In the genomic region with DNA sequence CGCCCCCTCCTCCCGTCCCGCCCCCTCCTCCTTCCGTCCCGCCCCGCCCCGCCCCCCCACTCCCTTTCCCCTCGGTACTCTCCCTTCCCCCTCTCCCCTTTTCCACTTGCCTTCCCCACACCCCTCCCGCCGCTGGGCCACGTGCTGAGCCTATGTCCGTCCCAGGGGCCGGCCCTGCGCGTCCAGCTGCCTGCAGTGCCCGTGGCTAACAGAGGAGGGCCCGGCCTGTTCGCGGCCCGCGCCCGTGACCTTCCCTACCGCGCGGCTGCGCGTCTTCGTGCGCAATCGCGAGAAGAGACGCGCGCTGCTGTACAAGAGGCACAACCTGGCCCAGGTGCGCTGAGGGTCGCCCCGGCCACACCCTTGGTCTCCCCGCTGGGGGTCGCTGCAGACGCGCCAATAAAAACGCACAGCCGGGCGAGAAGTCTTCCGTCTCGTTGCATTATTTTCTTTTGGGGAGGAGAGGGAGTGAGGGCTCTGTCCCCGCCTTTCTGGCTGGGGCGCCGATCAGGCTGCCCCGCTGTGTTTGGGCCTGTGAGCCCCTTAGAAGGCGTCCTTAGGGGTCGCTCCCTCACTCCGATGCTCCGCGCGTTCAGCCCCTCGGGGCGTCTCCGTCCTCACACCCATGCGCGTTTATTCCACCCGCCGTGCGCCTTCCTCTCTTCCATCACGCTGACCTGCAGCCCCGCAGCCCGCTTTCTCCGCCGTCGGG, we compare ENCODE assay signal across 8 cellular contexts. TPM values are rescaled to one million over a fixed set of nuclear protein-coding genes. Genes with fewer than 3 reads are reported as not detected.
DNase-seq lines count a peak whose midpoint lies in the region; ATAC-seq and TF ChIP-seq lines count a peak whose summit lies in the region.

No MANE protein-coding gene starts in this region.

- H3K36me3 ChIP-seq in ectodermal cell (ENCODE audit: control insufficient read depth, insufficient read depth, low read length) (no peaks in the 10 kb centered on the region), lower lobe of right lung (no peaks in the 10 kb centered on the region)

- peak; percentile 15 for TF ChIP-seq CTCF in GM10248 (IDR thresholded peaks at IDR 0.05; ENCODE audit: control extremely low read depth, extremely low read depth, low read depth, missing control alignments)
- peak; percentile 49 for TF ChIP-seq CTCF in lower lobe of right lung (IDR thresholded peaks at IDR 0.05)

- DNase-seq in GM10248 (ENCODE audit: extremely low spot score) = no peak
- peak; percentile 89 for DNase-seq in NCI-H2171 treated with DMSO at 0.1 percent for 48 hours (lab: John Stamatoyannopoulos, UW)
- peak; percentile 68 to 74 for DNase-seq in activated CD4-positive, alpha-beta T cell treated with anti-CD3 and anti-CD28 coated beads, Interleukin-2, amount 50 U/mL, for 48 hours
- DNase-seq in lower lobe of right lung = peak; percentile 83
- DNase-seq in stimulated activated CD4-positive, alpha-beta T cell treated with anti-CD3 and anti-CD28 coated beads, Interleukin-4, amount 100 ng/mL, for 48 hours (ENCODE audit: low read depth in 2 of 2) = peak; percentile 51 to 59

- H3K4me3 ChIP-seq in ectodermal cell (ENCODE audit: insufficient read depth, low read depth, low read length) (peak overlapping the region; percentile 50), lower lobe of right lung (peak overlapping the region; percentile 56)

- intact Hi-C loops in lower lobe of right lung (cut with DNase I) = no loop called here

- H3K27me3 ChIP-seq in ectodermal cell (ENCODE audit: control insufficient read depth, insufficient read depth, low read length, poor library complexity, severe bottlenecking) = peaks cover 37% of the 10 kb centered on the region
- peaks cover 7% of the 10 kb centered on the region for H3K27me3 ChIP-seq in lower lobe of right lung (ENCODE audit: low read depth)

- H3K27ac ChIP-seq in ectodermal cell (ENCODE audit: insufficient read depth, low read depth, low read length, poor library complexity, severe bottlenecking) (no peak overlapping the region), lower lobe of right lung (peak overlapping the region; percentile 37)

- CTCF ChIA-PET in GM10248 (lab: Yijun Ruan, JAX) = interaction anchor here (1.1 to 1.2 kb wide), 2 partner anchors 14 to 122 kb away, joined by 3 read pairs; no protein-coding TSS in a partner anchor

- 1% methylated on average over 62 to 63 of the region's 70 CpGs for WGBS in ectodermal cell, 2 experiments

- H3K9me3 ChIP-seq in ectodermal cell (ENCODE audit: control insufficient read depth, low read length) = no peaks in the 10 kb centered on the region
- H3K9me3 ChIP-seq in lower lobe of right lung = no peaks in the 10 kb centered on the region

- POLR2A ChIA-PET in GM10248 (lab: Yijun Ruan, JAX) = interaction anchor here (0.5 kb wide), 1 partner anchor 28 kb away, joined by 7 read pairs; no protein-coding TSS in a partner anchor

- H3K4me1 ChIP-seq in ectodermal cell (ENCODE audit: control insufficient read depth, insufficient read depth, low read length) (peaks cover 8% of the 10 kb centered on the region), lower lobe of right lung (peaks cover 11% of the 10 kb centered on the region)

- ATAC-seq in lower lobe of right lung = peak; percentile 85 to 91
- ATAC-seq in HG02852 (IDR thresholded peaks at IDR 0.05; ENCODE audit: unreplicated experiment) = no peak
- no peak for ATAC-seq in HG03097 (IDR thresholded peaks at IDR 0.05; ENCODE audit: low FRiP score, unreplicated experiment)

RNA-seq across cellular contexts. Expression of gene TRIM11, which starts 28.0 kb away (rescaled TPM):
- 22.3 TPM for polyA plus RNA-seq in ectodermal cell (2013, experiment 1 of 4)
- 23.9 TPM for polyA plus RNA-seq in ectodermal cell (2013, experiment 2 of 4)
- polyA plus RNA-seq in ectodermal cell (2013, experiment 3 of 4) = 19.7 TPM
- polyA plus RNA-seq in ectodermal cell (2013, experiment 4 of 4) = 22.2 TPM
- total RNA-seq in lower lobe of right lung = 26.2 TPM

RNA-seq across cellular contexts. Expression of gene TRIM17, which starts 38.1 kb away (rescaled TPM):
- polyA plus RNA-seq in ectodermal cell (2013, experiment 1 of 4) = 6.4 TPM
- polyA plus RNA-seq in ectodermal cell (2013, experiment 2 of 4) = 6.0 TPM
- 5.3 TPM for polyA plus RNA-seq in ectodermal cell (2013, experiment 3 of 4)
- 4.9 TPM for polyA plus RNA-seq in ectodermal cell (2013, experiment 4 of 4)
- total RNA-seq in lower lobe of right lung = 2.6 TPM

Comparison
In these comparisons a context has a peak if more than half of its experiments do, and no peak if none do; other contexts are left out.
1. ATAC-seq: peak in lower lobe of right lung (2 of 2); none in HG02852 (single experiment) and HG03097 (single experiment).